Comparison of ENCODE assay signal across 18 cellular contexts in genomic region chr1:61221642-61222041, GRCh38.
DNase-seq lines count a peak whose midpoint lies in the region; TF ChIP-seq lines count a peak whose summit lies in the region.
"Had no signal": no experiment of that assay in that cellular context is flagged by ENCODE, and none has a peak within 500 bp of the region (broad histone marks: within the 10 kb centered on the region; RNA-seq: fewer than 3 reads in every experiment).

No MANE protein-coding gene starts in this region.

- CTCF ChIA-PET in mammary epithelial cell (lab: Charles Lee; ENCODE audit: low non-redundant PET), result no interaction called here

- H3K4me3 ChIP-seq in breast epithelium (no peak overlapping the region), mammary epithelial cell (replicated peaks in 1 of 3; ENCODE audit: insufficient read depth in 1 of 3, low read depth in 2 of 3, low read length in 3 of 3) (no peak overlapping the region), mesenchymal stem cell (ENCODE audit: insufficient read depth in 1 of 2, low read depth in 1 of 2, low read length in 2 of 2) (peak overlapping the region in 1 of 2 experiments; percentile 43), hepatocyte (no peak overlapping the region)

- H3K36me3 ChIP-seq in breast epithelium (no peaks in the 10 kb centered on the region), mammary epithelial cell (ENCODE audit: insufficient read depth, low read length) (no peaks in the 10 kb centered on the region), mesenchymal stem cell (ENCODE audit: control insufficient read depth in 1 of 2, insufficient read depth in 2 of 2, low read depth in 1 of 2, low read length in 2 of 2) (no peaks in the 10 kb centered on the region), hepatocyte (replicated peaks; ENCODE audit: insufficient read depth, low read depth) (no peaks in the 10 kb centered on the region)

- H3K4me2 ChIP-seq in mammary epithelial cell (ENCODE audit: insufficient read depth, low read depth, low read length), result no peak overlapping the region
- no peak overlapping the region for H3K4me2 ChIP-seq in mesenchymal stem cell (ENCODE audit: low read length, poor library complexity, severe bottlenecking)
- H3K4me2 ChIP-seq in hepatocyte, result no peak overlapping the region

- no peaks in the 10 kb centered on the region for H3K9me3 ChIP-seq in breast epithelium
- H3K9me3 ChIP-seq in mammary epithelial cell (replicated peaks; ENCODE audit: insufficient read depth, low read length), result no peaks in the 10 kb centered on the region
- H3K9me3 ChIP-seq in mesenchymal stem cell (ENCODE audit: control insufficient read depth, low read length), result no peaks in the 10 kb centered on the region
- H3K9me3 ChIP-seq in hepatocyte (ENCODE audit: low read depth), result no peaks in the 10 kb centered on the region

- no peak overlapping the region for H4K91ac ChIP-seq in mesenchymal stem cell (ENCODE audit: low read length)

- no peak overlapping the region for H3K18ac ChIP-seq in mesenchymal stem cell (ENCODE audit: low read depth in 1 of 2, low read length in 2 of 2)

- WGBS in mammary epithelial cell (ENCODE audit: low coverage, missing lambda C conversion rate), result 61% methylated on average over 4 of the region's 4 CpGs
- WGBS in mesenchymal stem cell, result 92% methylated on average over 3 of the region's 4 CpGs
- 80% methylated on average over 4 of the region's 4 CpGs for WGBS in hepatocyte (ENCODE audit: low lambda C conversion rate, missing lambda C conversion rate)

- no peak overlapping the region for H2BK12ac ChIP-seq in mesenchymal stem cell (ENCODE audit: low read length in 2 of 2)

- dilution Hi-C loops in mammary epithelial cell (cut with HindIII; ENCODE audit: low sequenced_read_pairs), result no loop called here

- no peak overlapping the region for H2BK15ac ChIP-seq in mesenchymal stem cell (ENCODE audit: low read depth, poor library complexity, severe bottlenecking)

- H3K79me2 ChIP-seq in mammary epithelial cell (ENCODE audit: insufficient read depth, low read length) (no peaks in the 10 kb centered on the region), hepatocyte (peaks cover 7% of the 10 kb centered on the region)

- TF ChIP-seq POLR2A in breast epithelium (IDR thresholded peaks at IDR 0.05), result no peak

- H2BK120ac ChIP-seq in mesenchymal stem cell (ENCODE audit: low read depth, low read length), result no peak overlapping the region

- H2BK5ac ChIP-seq in mesenchymal stem cell (ENCODE audit: low read depth, low read length, poor library complexity, severe bottlenecking), result no peak overlapping the region

- no peak for TF ChIP-seq CTCF in breast epithelium (IDR thresholded peaks at IDR 0.05)
- TF ChIP-seq CTCF in mammary epithelial cell (conservative IDR thresholded peaks at IDR 0.05 in 1 of 2, IDR thresholded peaks at IDR 0.05 in 1 of 2; ENCODE audit: extremely low read depth in 1 of 2, insufficient read depth in 1 of 2, low read depth in 1 of 2, low read length in 2 of 2), result no peak
- TF ChIP-seq CTCF in hepatocyte (IDR thresholded peaks at IDR 0.05; ENCODE audit: poor library complexity), result no peak

- no peak overlapping the region for H2AK5ac ChIP-seq in mesenchymal stem cell (ENCODE audit: low read length, severe bottlenecking)

- H3K27ac ChIP-seq in breast epithelium (peak overlapping the region; percentile 23 to 27), mammary epithelial cell (ENCODE audit: insufficient read depth, low read depth, low read length) (no peak overlapping the region), mesenchymal stem cell (ENCODE audit: low read length, poor library complexity, severe bottlenecking) (no peak overlapping the region), hepatocyte (no peak overlapping the region)

- H3K9ac ChIP-seq in mammary epithelial cell (ENCODE audit: insufficient read depth, low read length) (no peak overlapping the region), mesenchymal stem cell (ENCODE audit: low read length) (peak overlapping the region; percentile 72)

- H3K4ac ChIP-seq in mesenchymal stem cell (ENCODE audit: low read depth in 1 of 2, low read length in 2 of 2), result no peak overlapping the region

- no peak overlapping the region for H3K23ac ChIP-seq in mesenchymal stem cell (ENCODE audit: low read length in 2 of 2)

- H3K4me1 ChIP-seq in breast epithelium, result peaks cover 0 to 5% of the 10 kb centered on the region in 2 donors
- no peaks in the 10 kb centered on the region for H3K4me1 ChIP-seq in mammary epithelial cell (ENCODE audit: insufficient read depth, low read length)
- no peaks in the 10 kb centered on the region for H3K4me1 ChIP-seq in mesenchymal stem cell (ENCODE audit: control insufficient read depth, insufficient read depth, low read depth, low read length)
- no peaks in the 10 kb centered on the region for H3K4me1 ChIP-seq in hepatocyte (ENCODE audit: insufficient read depth)

- DNase-seq in breast epithelium (ENCODE audit: low spot score in 2 of 2) (no peak), mammary epithelial cell (no peak), epidermal melanocyte (ENCODE audit: insufficient read length, low spot score) (peak; percentile 31), mesenchymal stem cell (no peak), SW 1271 (lab: John Stamatoyannopoulos, UW) (no peak), hepatocyte (ENCODE audit: low spot score) (no peak), NCI-H774 (lab: John Stamatoyannopoulos, UW) (no peak)
- no peak for DNase-seq in stimulated activated CD4-positive, alpha-beta T cell treated with anti-CD3 and anti-CD28 coated beads, Interleukin-12 subunit alpha, Interleukin-12 subunit beta, amount 100 ng/mL, for 4 hours
- DNase-seq: activated CD4-positive, alpha-beta T cell treated with anti-CD3 and anti-CD28 coated beads, Interleukin-2, amount 10 ng/mL, durations not matched to agents 24 days and 14 days; activated T-cell treated with anti-CD3 and anti-CD28 coated beads, Interleukin-2, amount 50 U/mL, for 24 hours; amygdala; effector CD4-positive, alpha-beta T cell; islet precursor cell; naive B cell; NCI-H1417; NCI-H510A treated with DMSO at 0.1 percent for 48 hours; retina; T-helper 9 cell had no signal

- H4K20me1 ChIP-seq in mammary epithelial cell (ENCODE audit: insufficient read depth, low read length) (no peaks in the 10 kb centered on the region), hepatocyte (ENCODE audit: insufficient read depth, poor library complexity, severe bottlenecking) (no peaks in the 10 kb centered on the region)

- no peak overlapping the region for H3K14ac ChIP-seq in mesenchymal stem cell (ENCODE audit: low read length in 2 of 2)

- H3K9me2 ChIP-seq in hepatocyte (replicated peaks; ENCODE audit: insufficient read depth), result no peaks in the 10 kb centered on the region

- in situ Hi-C loops in mammary epithelial cell (cut with MboI; ENCODE audit: low sequenced_read_pairs in 2 of 2), result no loop called here

- no peak overlapping the region for H4K8ac ChIP-seq in mesenchymal stem cell (ENCODE audit: low read length)

- no TSS peak for BruUV-seq in mammary epithelial cell (replicated peaks; lab: Mats Ljungman, UMichigan)

- H3K27me3 ChIP-seq in breast epithelium (no peaks in the 10 kb centered on the region), mammary epithelial cell (ENCODE audit: insufficient read depth, low read length) (no peaks in the 10 kb centered on the region), mesenchymal stem cell (ENCODE audit: control insufficient read depth in 1 of 2, insufficient read depth in 1 of 2, low read length in 2 of 2) (no peaks in the 10 kb centered on the region), hepatocyte (no peaks in the 10 kb centered on the region)

- no peaks in the 10 kb centered on the region for H3K79me1 ChIP-seq in mesenchymal stem cell (replicated peaks; ENCODE audit: low read length, poor library complexity, severe bottlenecking)

- intact Hi-C loops in breast epithelium (cut with DNase I; ENCODE audit: low total_unique reads), result no loop called here
- intact Hi-C loops in mammary epithelial cell (cut with micrococcal nuclease), result no loop called here

- H2AFZ ChIP-seq in mammary epithelial cell (ENCODE audit: low read depth, low read length) (no peak overlapping the region), mesenchymal stem cell (ENCODE audit: low read depth, low read length) (no peak overlapping the region), hepatocyte (no peak overlapping the region)

Comparison
In these comparisons a context has a peak if more than half of its experiments do, and no peak if none do; other contexts are left out.
1. H3K27ac ChIP-seq: peak in breast epithelium (2 of 2); none in mammary epithelial cell (single experiment), mesenchymal stem cell (single experiment) and hepatocyte (single experiment).